In genomic region chr15:31278544-31279220, GRCh38 we compare ENCODE assay signal across 19 cellular contexts. TPM values are rescaled to one million over a fixed set of nuclear protein-coding genes. Genes with fewer than 3 reads are reported as not detected.
DNase-seq lines count a peak whose midpoint lies in the region; ATAC-seq and TF ChIP-seq lines count a peak whose summit lies in the region.
"Had no signal": no experiment of that assay in that cellular context is flagged by ENCODE, and none has a peak within 500 bp of the region (broad histone marks: within the 10 kb centered on the region; RNA-seq: fewer than 3 reads in every experiment).

No MANE protein-coding gene starts in this region.

- no peaks in the 10 kb centered on the region for H3K36me3 ChIP-seq in CD4-positive, CD25-positive, alpha-beta regulatory T cell (ENCODE audit: control insufficient read depth, insufficient read depth, low read length)
- H3K36me3 ChIP-seq in OCI-LY7 (ENCODE audit: insufficient read depth, low read length) (no peaks in the 10 kb centered on the region), prostate gland (no peaks in the 10 kb centered on the region)
- H3K36me3 ChIP-seq: Peyer's patch had no signal

- no peaks in the 10 kb centered on the region for H3K27me3 ChIP-seq in CD4-positive, CD25-positive, alpha-beta regulatory T cell (ENCODE audit: control insufficient read depth, insufficient read depth, low read length)
- H3K27me3 ChIP-seq in prostate gland (replicated peaks; ENCODE audit: insufficient read depth), result no peaks in the 10 kb centered on the region
- H3K27me3 ChIP-seq: Peyer's patch had no signal

- H3K27me3 Mint-ChIP-seq in CD4-positive, CD25-positive, alpha-beta regulatory T cell, result peaks cover 4% of the 10 kb centered on the region
- H3K27me3 Mint-ChIP-seq: CD8-positive, alpha-beta memory T cell; IgD-negative memory B cell had no signal

- H3K27ac Mint-ChIP-seq in CD4-positive, CD25-positive, alpha-beta regulatory T cell, result peak overlapping the region; percentile 12 to 76 (median 70)
- H3K27ac Mint-ChIP-seq: HFFc6 had no signal

- no peaks in the 10 kb centered on the region for H4K20me1 ChIP-seq in OCI-LY7 (ENCODE audit: insufficient read depth, low read length)

- H3K79me2 ChIP-seq in OCI-LY7 (ENCODE audit: insufficient read depth, low read depth, low read length), result no peaks in the 10 kb centered on the region

- H3K9me3 Mint-ChIP-seq in CD4-positive, CD25-positive, alpha-beta regulatory T cell, result peaks cover 0 to under 1% (median 0%) of the 10 kb centered on the region in 7 donors
- H3K9me3 Mint-ChIP-seq: activated naive CD4-positive, alpha-beta T cell treated with anti-CD3 and anti-CD28 coated beads, Interleukin-2, amount 50 U/mL, for 72 hours; CD8-positive, alpha-beta memory T cell; HFFc6 had no signal

- H3K4me3 ChIP-seq in CD4-positive, CD25-positive, alpha-beta regulatory T cell (ENCODE audit: low read depth, low read length), result no peak overlapping the region
- H3K4me3 ChIP-seq in OCI-LY7 (ENCODE audit: low read depth, low read length, poor library complexity, severe bottlenecking) (no peak overlapping the region), prostate gland (no peak overlapping the region)
- H3K4me3 ChIP-seq: Peyer's patch had no signal

- no peak for TF ChIP-seq POLR2A in prostate gland (IDR thresholded peaks at IDR 0.05)

- TF ChIP-seq CTCF in OCI-LY7 (conservative IDR thresholded peaks at IDR 0.05; ENCODE audit: low read length), result no peak
- TF ChIP-seq CTCF in prostate gland (IDR thresholded peaks at IDR 0.05), result no peak

- no peaks in the 10 kb centered on the region for H3K9me3 ChIP-seq in CD4-positive, CD25-positive, alpha-beta regulatory T cell (ENCODE audit: control insufficient read depth in 2 of 2, low read length in 2 of 2)
- H3K9me3 ChIP-seq in OCI-LY7 (ENCODE audit: low read length) (no peaks in the 10 kb centered on the region), prostate gland (no peaks in the 10 kb centered on the region)
- H3K9me3 ChIP-seq: Peyer's patch had no signal

- H3K36me3 Mint-ChIP-seq in CD4-positive, CD25-positive, alpha-beta regulatory T cell, result no peaks in the 10 kb centered on the region
- H3K36me3 Mint-ChIP-seq: activated naive CD4-positive, alpha-beta T cell treated with anti-CD3 and anti-CD28 coated beads, Interleukin-2, amount 50 U/mL, for 72 hours; CD8-positive, alpha-beta memory T cell; IgD-negative memory B cell had no signal

- H3K4me2 ChIP-seq in OCI-LY7 (ENCODE audit: low read length), result no peak overlapping the region

- no TSS peak for BruUV-seq in OCI-LY7 (replicated peaks; lab: Mats Ljungman, UMichigan)

- no peak overlapping the region for H3K4me3 Mint-ChIP-seq in CD4-positive, CD25-positive, alpha-beta regulatory T cell
- H3K4me3 Mint-ChIP-seq: CD8-positive, alpha-beta memory T cell; HFFc6; IgD-negative memory B cell had no signal

- H3K27ac ChIP-seq in CD4-positive, CD25-positive, alpha-beta regulatory T cell (ENCODE audit: insufficient read depth, low read length, poor library complexity, severe bottlenecking), result no peak overlapping the region
- H3K27ac ChIP-seq in OCI-LY7 (ENCODE audit: low read depth, low read length, poor library complexity, severe bottlenecking), result no peak overlapping the region
- no peak overlapping the region for H3K27ac ChIP-seq in prostate gland
- H3K27ac ChIP-seq: Peyer's patch had no signal

- 96% methylated on average over 18 of the region's 18 CpGs for whole genome bisulfite sequencing in prostate gland

- POLR2A ChIA-PET in OCI-LY7 (lab: Charles Lee), result interaction anchor here (1.2 kb wide), 1 partner anchor 11 kb away, joined by 5 read pairs; no protein-coding TSS in a partner anchor

- H3K4me1 Mint-ChIP-seq in CD4-positive, CD25-positive, alpha-beta regulatory T cell, result peaks cover 0 to 28% (median 21%) of the 10 kb centered on the region in 4 donors

- intact Hi-C loops in OCI-LY7 (cut with micrococcal nuclease; ENCODE audit: unreplicated experiment) (no loop called here), head of caudate nucleus (cut with DNase I) (no loop called here), prostate gland (cut with DNase I) (no loop called here)

- H2AFZ ChIP-seq in OCI-LY7 (ENCODE audit: low read length), result peak overlapping the region; percentile 62

- no peaks in the 10 kb centered on the region for H3K9me2 ChIP-seq in OCI-LY7 (ENCODE audit: insufficient read depth, low read length)

- no peak for ATAC-seq in CD4-positive, CD25-positive, alpha-beta regulatory T cell (ENCODE audit: low read depth in 2 of 2)
- no peak for ATAC-seq in HG03565 (IDR thresholded peaks at IDR 0.05; ENCODE audit: unreplicated experiment)
- no peak for ATAC-seq in HG03108 (IDR thresholded peaks at IDR 0.05; ENCODE audit: unreplicated experiment)
- ATAC-seq: activated naive CD4-positive, alpha-beta T cell treated with anti-CD3 and anti-CD28 coated beads, Interleukin-2, amount 50 U/mL, for 72 hours had no signal

- peaks cover 10% of the 10 kb centered on the region for H3K4me1 ChIP-seq in CD4-positive, CD25-positive, alpha-beta regulatory T cell (ENCODE audit: control insufficient read depth, insufficient read depth, low read length, poor library complexity, severe bottlenecking)
- peaks cover 16% of the 10 kb centered on the region for H3K4me1 ChIP-seq in OCI-LY7 (ENCODE audit: insufficient read depth, low read length, poor library complexity, severe bottlenecking)
- peaks cover 6% of the 10 kb centered on the region for H3K4me1 ChIP-seq in prostate gland (replicated peaks)
- H3K4me1 ChIP-seq: Peyer's patch had no signal

- CTCF ChIA-PET in OCI-LY7 (lab: Charles Lee; ENCODE audit: unreplicated experiment), result interaction anchor here (0.9 kb wide), 1 partner anchor 15 kb away, joined by 3 read pairs; no protein-coding TSS in a partner anchor

- no peak for DNase-seq in CD4-positive, CD25-positive, alpha-beta regulatory T cell
- no peak for DNase-seq in OCI-LY7 (ENCODE audit: low spot score)
- DNase-seq in head of caudate nucleus, result peak in 23 of 42 donors; percentile 9 to 75 (median 40)
- peak; percentile 3 for DNase-seq in prostate gland (ENCODE audit: low spot score)
- DNase-seq in effector CD8-positive, alpha-beta T cell (lab: John Stamatoyannopoulos, UW), result no peak
- DNase-seq: activated CD8-positive, alpha-beta memory T cell treated with anti-CD3 and anti-CD28 coated beads for 24 hours; GDM1; HFFc6; NCI-H1105 treated with DMSO at 0.1 percent for 48 hours; NCI-H446; stimulated activated CD4-positive, alpha-beta T cell treated with anti-CD3 and anti-CD28 coated beads, Interleukin-2, amount 100 ng/mL, for 48 hours; stimulated activated naive CD4-positive, alpha-beta T cell; T-helper 9 cell had no signal

RNA-seq across cellular contexts. Expression of gene KLF13, which starts 48.0 kb away (rescaled TPM):
- total RNA-seq in CD4-positive, CD25-positive, alpha-beta regulatory T cell, result 227 TPM
- polyA plus RNA-seq in CD4-positive, CD25-positive, alpha-beta regulatory T cell, result 10 to 100 TPM; 36.3 to 52.1 (median 47.7) TPM
- 62.0 and 64.6 TPM in 2 replicates for total RNA-seq in OCI-LY7 (2014; rRNA removed; shearing (Covaris generic))
- total RNA-seq in OCI-LY7 (2022) (62.6 and 63.2 TPM in 2 replicates), prostate gland (10 to 100 TPM; 16.6 to 56.5 TPM)

Comparison
In these comparisons a context has a peak if more than half of its experiments do, and no peak if none do; other contexts are left out.
1. DNase-seq: peak in head of caudate nucleus (23 of 42) and prostate gland (single experiment); none in CD4-positive, CD25-positive, alpha-beta regulatory T cell (0 of 3), OCI-LY7 (single experiment) and effector CD8-positive, alpha-beta T cell (single experiment).